In the genomic region with DNA sequence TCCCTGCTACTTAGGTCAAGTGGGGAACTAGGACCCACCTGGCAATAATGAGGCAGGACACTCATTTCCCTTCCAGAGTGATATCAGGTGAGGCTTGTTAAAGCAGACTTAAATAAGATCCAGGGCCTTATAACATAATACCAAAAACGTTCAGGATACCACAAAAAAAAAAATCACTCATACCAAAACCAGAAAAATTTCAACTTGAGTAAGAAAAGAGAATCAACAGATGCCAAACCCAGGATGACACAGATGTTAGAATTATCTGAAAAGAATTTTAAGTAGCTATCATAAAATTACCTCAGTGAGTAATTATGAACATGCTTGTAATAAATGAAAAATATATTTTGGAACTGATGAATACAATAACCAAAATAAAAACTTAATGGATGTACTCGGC, we compare ENCODE assay signal across 16 cellular contexts.
DNase-seq lines count a peak whose midpoint lies in the region; ATAC-seq lines count a peak whose summit lies in the region.
"Had no signal": no experiment of that assay in that cellular context is flagged by ENCODE, and none has a peak within 500 bp of the region (broad histone marks: within the 10 kb centered on the region; RNA-seq: fewer than 3 reads in every experiment).

No MANE protein-coding gene starts in this region.

- H4K8ac ChIP-seq in mesenchymal stem cell (ENCODE audit: low read length) = no peak overlapping the region

- H3K9me2 ChIP-seq in GM23248 (ENCODE audit: insufficient read depth) = no peaks in the 10 kb centered on the region

- in situ Hi-C loops in GM23248 (cut with MboI) = no loop called here

- no peak overlapping the region for H4K91ac ChIP-seq in mesenchymal stem cell (ENCODE audit: low read length)

- no peaks in the 10 kb centered on the region for H3K79me2 ChIP-seq in GM23248 (ENCODE audit: insufficient read depth)

- H3K9ac ChIP-seq in GM23248 (peak overlapping the region; percentile 12; the same call in 1 of the 2 replicates), mesenchymal stem cell (ENCODE audit: low read length) (peak overlapping the region; percentile 61)

- H2AFZ ChIP-seq in GM23248 = no peak overlapping the region
- H2AFZ ChIP-seq in mesenchymal stem cell (ENCODE audit: low read depth, low read length) = no peak overlapping the region

- H3K36me3 ChIP-seq in GM23248 (ENCODE audit: low read depth) (no peaks in the 10 kb centered on the region), mesenchymal stem cell (ENCODE audit: control insufficient read depth in 1 of 2, insufficient read depth in 2 of 2, low read depth in 1 of 2, low read length in 2 of 2) (no peaks in the 10 kb centered on the region)
- H3K36me3 ChIP-seq: BE2C, HAP-1 had no signal

- H3K9me3 ChIP-seq in GM23248 (ENCODE audit: low read depth) (no peaks in the 10 kb centered on the region), mesenchymal stem cell (ENCODE audit: control insufficient read depth, low read length) (peaks cover 40% of the 10 kb centered on the region)
- H3K9me3 ChIP-seq: BE2C, HAP-1 had no signal

- H2BK120ac ChIP-seq in mesenchymal stem cell (ENCODE audit: low read depth, low read length) = no peak overlapping the region

- H3K23ac ChIP-seq in mesenchymal stem cell (ENCODE audit: low read length in 2 of 2) = no peak overlapping the region

- H3K27me3 ChIP-seq in GM23248 (replicated peaks; ENCODE audit: insufficient read depth) (no peaks in the 10 kb centered on the region), mesenchymal stem cell (ENCODE audit: control insufficient read depth in 1 of 2, insufficient read depth in 1 of 2, low read length in 2 of 2) (no peaks in the 10 kb centered on the region)
- H3K27me3 ChIP-seq: BE2C had no signal

- no peaks in the 10 kb centered on the region for H3K79me1 ChIP-seq in mesenchymal stem cell (replicated peaks; ENCODE audit: low read length, poor library complexity, severe bottlenecking)

- no peak overlapping the region for H3K4ac ChIP-seq in mesenchymal stem cell (ENCODE audit: low read depth in 1 of 2, low read length in 2 of 2)

- no peak overlapping the region for H3K4me3 ChIP-seq in GM23248
- H3K4me3 ChIP-seq in mesenchymal stem cell (ENCODE audit: insufficient read depth in 1 of 2, low read depth in 1 of 2, low read length in 2 of 2) = no peak overlapping the region
- H3K4me3 ChIP-seq: HAP-1 had no signal

- H2AK5ac ChIP-seq in mesenchymal stem cell (ENCODE audit: low read length, severe bottlenecking) = no peak overlapping the region

- H2BK5ac ChIP-seq in mesenchymal stem cell (ENCODE audit: low read depth, low read length, poor library complexity, severe bottlenecking) = no peak overlapping the region

- peaks cover 42% of the 10 kb centered on the region for H3F3A ChIP-seq in GM23248 (ENCODE audit: insufficient read depth)

- DNase-seq in AG20443 (ENCODE audit: low spot score) = peak; percentile 25
- DNase-seq in GM23248 = peak; percentile 80
- peak; percentile 38 for DNase-seq in RPMI7951 (ENCODE audit: low read depth)
- DNase-seq in mesenchymal stem cell = no peak
- DNase-seq in CD1c-positive myeloid dendritic cell (ENCODE audit: extremely low spot score) = no peak
- no peak for DNase-seq in NCI-H446 (lab: John Stamatoyannopoulos, UW)
- DNase-seq in kidney glomerular epithelial cell (lab: John Stamatoyannopoulos, UW) = no peak
- DNase-seq: ACHN; BE2C; CD8-positive, alpha-beta memory T cell; NCI-H1092 treated with DMSO at 0.1 percent for 48 hours; NCI-H1694; SW 1271 had no signal

- H3K18ac ChIP-seq in mesenchymal stem cell (ENCODE audit: low read depth in 1 of 2, low read length in 2 of 2) = no peak overlapping the region

- H3K27ac ChIP-seq in GM23248 (peak overlapping the region; percentile 56), mesenchymal stem cell (ENCODE audit: low read length, poor library complexity, severe bottlenecking) (no peak overlapping the region)

- WGBS in GM23248 (ENCODE audit: low coverage in 1 of 2, low lambda C conversion rate in 2 of 2, missing lambda C conversion rate in 2 of 2), 2 experiments = 0 to 3% methylated on average over 2 of the region's 2 CpGs
- WGBS in mesenchymal stem cell = 38% methylated on average over 1 of the region's 2 CpGs

- no peak overlapping the region for H2BK12ac ChIP-seq in mesenchymal stem cell (ENCODE audit: low read length in 2 of 2)

- peaks cover 37% of the 10 kb centered on the region for H3K4me1 ChIP-seq in GM23248 (ENCODE audit: insufficient read depth)
- peaks cover 2% of the 10 kb centered on the region for H3K4me1 ChIP-seq in mesenchymal stem cell (ENCODE audit: control insufficient read depth, insufficient read depth, low read depth, low read length)
- H3K4me1 ChIP-seq: BE2C, HAP-1 had no signal

- no peak overlapping the region for H2BK15ac ChIP-seq in mesenchymal stem cell (ENCODE audit: low read depth, poor library complexity, severe bottlenecking)

- no peaks in the 10 kb centered on the region for H4K20me1 ChIP-seq in GM23248 (ENCODE audit: insufficient read depth)

- no peak overlapping the region for H3K14ac ChIP-seq in mesenchymal stem cell (ENCODE audit: low read length in 2 of 2)

- ATAC-seq in GM21360 (IDR thresholded peaks at IDR 0.05; ENCODE audit: unreplicated experiment) = no peak
- ATAC-seq: Panc1 had no signal

- H3K4me2 ChIP-seq in GM23248 (ENCODE audit: unreplicated experiment) (peak overlapping the region; percentile 12), mesenchymal stem cell (ENCODE audit: low read length, poor library complexity, severe bottlenecking) (no peak overlapping the region)

Comparison
In these comparisons a context has a peak if more than half of its experiments do, and no peak if none do; other contexts are left out.
1. DNase-seq: peak in AG20443 (single experiment), GM23248 (single experiment) and RPMI7951 (single experiment); none in mesenchymal stem cell (single experiment), CD1c-positive myeloid dendritic cell (single experiment), NCI-H446 (0 of 2) and kidney glomerular epithelial cell (single experiment).